ENCODE assay signal across 15 cellular contexts in the genomic region with DNA sequence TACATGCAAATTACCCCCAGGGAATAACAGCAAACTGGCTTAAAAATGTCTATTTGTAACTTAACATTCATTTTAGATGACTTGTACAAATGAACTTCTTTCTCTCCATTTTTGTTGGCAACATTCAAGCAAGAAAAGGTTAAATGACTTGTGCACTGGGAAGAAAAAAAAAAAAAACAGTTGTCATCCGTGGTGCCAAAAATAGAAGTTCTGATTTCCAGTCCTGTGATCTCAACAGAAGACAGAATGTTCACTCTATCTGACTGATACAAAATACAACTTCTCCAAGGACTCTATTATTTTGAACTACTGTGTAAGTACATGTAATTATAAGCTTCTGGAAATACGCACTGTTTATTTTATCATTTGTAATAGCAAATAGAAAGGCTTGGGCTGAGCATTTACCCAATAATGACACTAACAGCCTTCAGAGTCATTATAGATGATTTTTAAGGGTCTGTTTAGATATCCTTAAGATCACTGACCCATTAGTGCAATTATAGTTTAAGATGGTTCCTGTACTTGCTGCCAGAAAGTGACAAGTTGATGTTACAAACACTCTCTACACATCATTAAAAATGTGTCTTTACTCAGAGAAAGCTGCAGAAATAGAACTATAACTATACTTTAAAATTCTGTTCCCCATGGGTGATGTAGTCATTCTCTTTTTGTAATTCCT. TPM values are rescaled to one million over a fixed set of nuclear protein-coding genes. Genes with fewer than 3 reads are reported as not detected.
DNase-seq lines count a peak whose midpoint lies in the region; ATAC-seq and TF ChIP-seq lines count a peak whose summit lies in the region.
"Had no signal": no experiment of that assay in that cellular context is flagged by ENCODE, and none has a peak within 500 bp of the region (broad histone marks: within the 10 kb centered on the region; RNA-seq: fewer than 3 reads in every experiment).

No MANE protein-coding gene starts in this region.

- H3K36me3 Mint-ChIP-seq in HFFc6 (ENCODE audit: low read depth) (peaks cover 13% of the 10 kb centered on the region), glutamatergic neuron (ENCODE audit: unreplicated experiment) (no peaks in the 10 kb centered on the region), progenitor cell of endocrine pancreas (ENCODE audit: insufficient read depth) (peaks cover 2% of the 10 kb centered on the region)
- H3K36me3 Mint-ChIP-seq in CD8-positive, alpha-beta T cell, result no peaks in the 10 kb centered on the region

- no peaks in the 10 kb centered on the region for H3K27me3 Mint-ChIP-seq in HFFc6 (ENCODE audit: insufficient read depth)
- H3K27me3 Mint-ChIP-seq in glutamatergic neuron (ENCODE audit: unreplicated experiment), result no peaks in the 10 kb centered on the region
- no peaks in the 10 kb centered on the region for H3K27me3 Mint-ChIP-seq in CD8-positive, alpha-beta T cell (ENCODE audit: low read depth)
- H3K27me3 Mint-ChIP-seq in progenitor cell of endocrine pancreas, result no peaks in the 10 kb centered on the region
- H3K27me3 Mint-ChIP-seq: type B pancreatic cell had no signal

- POLR2A ChIA-PET in CD8-positive, alpha-beta T cell (lab: Charles Lee), result no interaction called here

- H3K9me3 Mint-ChIP-seq in HFFc6, result no peaks in the 10 kb centered on the region; the same call in 1 of the 2 replicates
- H3K9me3 Mint-ChIP-seq in glutamatergic neuron (ENCODE audit: unreplicated experiment), result no peaks in the 10 kb centered on the region
- peaks cover 18% of the 10 kb centered on the region for H3K9me3 Mint-ChIP-seq in CD8-positive, alpha-beta T cell
- peaks cover 8% of the 10 kb centered on the region for H3K9me3 Mint-ChIP-seq in progenitor cell of endocrine pancreas (ENCODE audit: low read depth)

- no peak overlapping the region for H3K4me3 ChIP-seq in CD8-positive, alpha-beta T cell (ENCODE audit: low read depth, low read length)
- H3K4me3 ChIP-seq: mucosa of descending colon had no signal

- intact Hi-C loops in CD8-positive, alpha-beta T cell (cut with DNase I, micrococcal nuclease), result no loop called here

- no peak for ATAC-seq in CD8-positive, alpha-beta T cell
- ATAC-seq: mucosa of descending colon had no signal

- H3K4me1 ChIP-seq in CD8-positive, alpha-beta T cell (ENCODE audit: insufficient read depth, low read length), result no peaks in the 10 kb centered on the region

- H3K4me3 Mint-ChIP-seq in HFFc6 (0 out of 2 replicates have a peak overlapping the region, but pooled peaks have one; percentile 10), glutamatergic neuron (ENCODE audit: unreplicated experiment) (no peak overlapping the region), progenitor cell of endocrine pancreas (ENCODE audit: low read depth) (no peak overlapping the region)
- H3K4me3 Mint-ChIP-seq in CD8-positive, alpha-beta T cell, result no peak overlapping the region
- H3K4me3 Mint-ChIP-seq: type B pancreatic cell had no signal

- TF ChIP-seq CTCF in HFFc6 (IDR thresholded peaks at IDR 0.05), result no peak
- TF ChIP-seq CTCF in glutamatergic neuron (IDR thresholded peaks at IDR 0.05; ENCODE audit: partially characterized antibody, unreplicated experiment), result no peak
- TF ChIP-seq CTCF in CD8-positive, alpha-beta T cell (IDR thresholded peaks at IDR 0.05), result no peak
- TF ChIP-seq CTCF in progenitor cell of endocrine pancreas (IDR thresholded peaks at IDR 0.05; ENCODE audit: unreplicated experiment), result no peak

- CTCF ChIA-PET in CD8-positive, alpha-beta T cell (lab: Charles Lee), result no interaction called here

- peak; percentile 10 for DNase-seq in HFFc6
- DNase-seq in NCI-H748 treated with DMSO at 0.1 percent for 48 hours (lab: John Stamatoyannopoulos, UW), result peak; percentile 19
- peak; percentile 17 for DNase-seq in fibroblast of the conjunctiva (ENCODE audit: low read depth)
- DNase-seq in pons (ENCODE audit: low spot score), result peak; percentile 9
- no peak for DNase-seq in glutamatergic neuron
- no peak for DNase-seq in activated CD4-positive, CD25-positive, alpha-beta regulatory T cell (lab: John Stamatoyannopoulos, UW)
- no peak for DNase-seq in CD8-positive, alpha-beta T cell
- DNase-seq in progenitor cell of endocrine pancreas (ENCODE audit: low spot score, unreplicated experiment), result no peak
- DNase-seq: activated CD4-positive, alpha-beta T cell treated with anti-CD3 and anti-CD28 coated beads for 48 hours; activated T-cell treated with anti-CD3 and anti-CD28 coated beads, Interleukin-2, amount 50 U/mL, for 1 hour; DMS53; mucosa of descending colon; NCI-H524 treated with DMSO at 0.1 percent for 48 hours; stimulated activated CD4-positive, alpha-beta T cell treated with anti-CD3 and anti-CD28 coated beads, Interleukin-4, amount 100 ng/mL, for 1 hour had no signal

- no peaks in the 10 kb centered on the region for H3K9me3 ChIP-seq in CD8-positive, alpha-beta T cell (ENCODE audit: low read length)
- H3K9me3 ChIP-seq: mucosa of descending colon had no signal

- H3K36me3 ChIP-seq in CD8-positive, alpha-beta T cell (ENCODE audit: insufficient read depth, low read length), result no peaks in the 10 kb centered on the region

- no peak overlapping the region for H3K27ac ChIP-seq in CD8-positive, alpha-beta T cell (ENCODE audit: low read depth, low read length)

- H3K27ac Mint-ChIP-seq in HFFc6 (peak overlapping the region; percentile 36; the same call in 1 of the 2 replicates), glutamatergic neuron (ENCODE audit: unreplicated experiment) (no peak overlapping the region), progenitor cell of endocrine pancreas (no peak overlapping the region)
- H3K27ac Mint-ChIP-seq in CD8-positive, alpha-beta T cell, result no peak overlapping the region
- H3K27ac Mint-ChIP-seq: type B pancreatic cell had no signal

- no peaks in the 10 kb centered on the region for H3K27me3 ChIP-seq in CD8-positive, alpha-beta T cell (ENCODE audit: insufficient read depth, low read length)

- H3K4me1 Mint-ChIP-seq in HFFc6 (ENCODE audit: low read depth) (peaks cover 16% of the 10 kb centered on the region), glutamatergic neuron (ENCODE audit: low read depth, unreplicated experiment) (peaks cover 4% of the 10 kb centered on the region), progenitor cell of endocrine pancreas (ENCODE audit: low read depth) (no peaks in the 10 kb centered on the region)
- no peaks in the 10 kb centered on the region for H3K4me1 Mint-ChIP-seq in CD8-positive, alpha-beta T cell (ENCODE audit: low read depth)

RNA-seq across cellular contexts. Expression of a gene that starts 59.9 kb away (rescaled TPM):
- total RNA-seq in HFFc6 (2021; fragmentation: NEBNext Ultra II Directional; extraction: Animal tissue kit (Norgen Biotek cat#: 25700)), result 10 to 100 TPM; 13.4 to 24.2 (median 23.0) TPM
- 41.9 TPM for total RNA-seq in glutamatergic neuron (ENCODE audit: unreplicated experiment)
- total RNA-seq in CD8-positive, alpha-beta T cell, result not detected
- total RNA-seq in progenitor cell of endocrine pancreas, result 7.1 and 8.2 TPM in 2 replicates

Comparison
In these comparisons a context has a peak if more than half of its experiments do, and no peak if none do; other contexts are left out.
1. DNase-seq: peak in HFFc6 (single experiment), NCI-H748 treated with DMSO at 0.1 percent for 48 hours (single experiment), fibroblast of the conjunctiva (single experiment) and pons (single experiment); none in glutamatergic neuron (single experiment), activated CD4-positive, CD25-positive, alpha-beta regulatory T cell (0 of 4), CD8-positive, alpha-beta T cell (0 of 7) and progenitor cell of endocrine pancreas (single experiment).